ENCODE assay signal across 26 cellular contexts in genomic region chr7:28190077-28190476, GRCh38. TPM values are rescaled to one million over a fixed set of nuclear protein-coding genes. Genes with fewer than 3 reads are reported as not detected.
DNase-seq lines count a peak whose midpoint lies in the region; ATAC-seq and TF ChIP-seq lines count a peak whose summit lies in the region.
"Had no signal": no experiment of that assay in that cellular context is flagged by ENCODE, and none has a peak within 500 bp of the region (broad histone marks: within the 10 kb centered on the region; RNA-seq: fewer than 3 reads in every experiment).

No MANE protein-coding gene starts in this region.

- DNase-seq in activated B cell treated with CpG ODN at 0.5 μM for 24 hours: no peak
- DNase-seq in hepatocyte (ENCODE audit: low spot score): no peak
- no peak for DNase-seq in neuronal stem cell (ENCODE audit: low spot score)
- no peak for DNase-seq in activated CD4-positive, alpha-beta T cell treated with anti-CD3 and anti-CD28 coated beads for 48 hours
- no peak for DNase-seq in kidney glomerular epithelial cell (lab: John Stamatoyannopoulos, UW)
- DNase-seq in posterior cingulate gyrus: no peak
- DNase-seq: ACHN; activated CD8-positive, alpha-beta T cell treated with anti-CD3 and anti-CD28 coated beads, Interleukin-2, amount 10 ng/mL, durations not matched to agents 7 days and 5 days; activated T-cell treated with anti-CD3 and anti-CD28 coated beads, Interleukin-2, amount 50 U/mL, for 48 hours; colonic mucosa; DMS53; foreskin keratinocyte; GM23248; KBM-7; kidney; NCI-H187; Peyer's patch had no signal

- no peak overlapping the region for H2BK15ac ChIP-seq in neuronal stem cell (ENCODE audit: low read length)

- no peaks in the 10 kb centered on the region for H3K9me3 Mint-ChIP-seq in activated B cell treated with CpG ODN at 0.5 μM for 24 hours
- H3K9me3 Mint-ChIP-seq: activated naive CD4-positive, alpha-beta T cell treated with anti-CD3 and anti-CD28 coated beads, Interleukin-2, amount 50 U/mL, for 72 hours; T-helper 2 cell treated with Interferon-gamma antibody and Interleukin-4, amounts not matched to agents 5 μg/mL and 100 μg/mL, for 36 hours had no signal

- no peak overlapping the region for H4K8ac ChIP-seq in neuronal stem cell (ENCODE audit: low read depth, low read length)

- H3K9ac ChIP-seq in neuronal stem cell (ENCODE audit: low read depth, low read length, poor library complexity): no peak overlapping the region
- H3K9ac ChIP-seq: GM23248 had no signal

- no peak overlapping the region for H3K23ac ChIP-seq in neuronal stem cell (ENCODE audit: low read depth, low read length, poor library complexity)

- no peak overlapping the region for H3K4ac ChIP-seq in neuronal stem cell (ENCODE audit: low read length)

- H2BK5ac ChIP-seq in neuronal stem cell (ENCODE audit: low read length): no peak overlapping the region

- H3K18ac ChIP-seq in neuronal stem cell (ENCODE audit: low read length): no peak overlapping the region

- intact Hi-C loops in activated B cell treated with CpG ODN at 0.5 μM for 24 hours (cut with micrococcal nuclease): no loop called here
- intact Hi-C loops in posterior cingulate gyrus (cut with DNase I): no loop called here

- no peaks in the 10 kb centered on the region for H3K79me1 ChIP-seq in neuronal stem cell (ENCODE audit: low read depth, low read length)

- H3K36me3 Mint-ChIP-seq in activated B cell treated with CpG ODN at 0.5 μM for 24 hours (ENCODE audit: low read depth): no peaks in the 10 kb centered on the region
- H3K36me3 Mint-ChIP-seq: activated naive CD4-positive, alpha-beta T cell treated with anti-CD3 and anti-CD28 coated beads, Interleukin-2, amount 50 U/mL, for 72 hours had no signal

- H2AFZ ChIP-seq in ACC112 (ENCODE audit: low read length, unreplicated experiment) (peak overlapping the region; percentile 70), hepatocyte (peak overlapping the region; percentile 18), neuronal stem cell (ENCODE audit: low read length) (no peak overlapping the region)
- H2AFZ ChIP-seq: GM23248 had no signal

- TF ChIP-seq CTCF in HEK293 (tag by site-specific recombination; IDR thresholded peaks at IDR 0.05) (no peak), activated B cell treated with CpG ODN at 0.5 μM for 24 hours (IDR thresholded peaks at IDR 0.05) (no peak), hepatocyte (IDR thresholded peaks at IDR 0.05; ENCODE audit: poor library complexity) (no peak)

- H4K91ac ChIP-seq in neuronal stem cell (ENCODE audit: low read depth, low read length, poor library complexity): no peak overlapping the region

- H2BK12ac ChIP-seq in neuronal stem cell (ENCODE audit: low read length): no peak overlapping the region

- no peak overlapping the region for H3K27ac Mint-ChIP-seq in activated B cell treated with CpG ODN at 0.5 μM for 24 hours
- H3K27ac Mint-ChIP-seq: activated CD8-positive, alpha-beta T cell treated with anti-CD3 and anti-CD28 coated beads, Interleukin-2, amount 10 ng/mL, durations not matched to agents 7 days and 5 days; activated naive CD4-positive, alpha-beta T cell treated with anti-CD3 and anti-CD28 coated beads, Interleukin-2, amount 50 U/mL, for 72 hours; T-helper 2 cell treated with Interferon-gamma antibody and Interleukin-4, amounts not matched to agents 5 μg/mL and 100 μg/mL, for 36 hours had no signal

- H3K4me1 Mint-ChIP-seq in activated B cell treated with CpG ODN at 0.5 μM for 24 hours: peaks cover 42% of the 10 kb centered on the region

- POLR2A ChIA-PET in HEK293 (lab: Yijun Ruan, JAX) (no interaction called here), activated B cell treated with CpG ODN at 0.5 μM for 24 hours (lab: Charles Lee) (no interaction called here)

- WGBS in hepatocyte (ENCODE audit: low lambda C conversion rate, missing lambda C conversion rate): 31% methylated on average over 2 of the region's 2 CpGs
- WGBS in neuronal stem cell (ENCODE audit: extremely low coverage in 2 of 2, insufficient read length in 2 of 2, insufficient replicate concordance in 1 of 2), 2 donors: no CpG with 5 or more reads among the region's 2 CpGs

- H2AK5ac ChIP-seq in neuronal stem cell (ENCODE audit: low read depth, low read length): no peak overlapping the region

- no peak overlapping the region for H3K14ac ChIP-seq in neuronal stem cell (ENCODE audit: low read length)

- H3K4me3 ChIP-seq in ACC112 (ENCODE audit: low read depth, low read length) (peak overlapping the region; percentile 59; the same call in 1 of the 2 replicates), HEK293 (ENCODE audit: low read depth, low read length) (no peak overlapping the region), hepatocyte (no peak overlapping the region), neuronal stem cell (ENCODE audit: low read length in 2 of 2) (no peak overlapping the region)
- H3K4me3 ChIP-seq: colonic mucosa, GM12878, GM23248, lung, Peyer's patch, SJSA1 had no signal

- no peak overlapping the region for H3K27ac ChIP-seq in ACC112 (ENCODE audit: low read depth, low read length)
- H3K27ac ChIP-seq in HEK293 (ENCODE audit: extremely low read depth, low read depth, low read length): no peak overlapping the region
- H3K27ac ChIP-seq in hepatocyte: no peak overlapping the region
- no peak overlapping the region for H3K27ac ChIP-seq in neuronal stem cell (replicated peaks; ENCODE audit: low read length)
- H3K27ac ChIP-seq: C4-2B, colonic mucosa, foreskin keratinocyte, GM23248, Peyer's patch, SJSA1 had no signal

- no peaks in the 10 kb centered on the region for H3K27me3 ChIP-seq in ACC112 (ENCODE audit: insufficient read depth, low read length)
- peaks cover under 1% of the 10 kb centered on the region for H3K27me3 ChIP-seq in hepatocyte
- peaks cover 0 to 42% (median 0%) of the 10 kb centered on the region in 3 experiments for H3K27me3 ChIP-seq in neuronal stem cell (ENCODE audit: control insufficient read depth in 3 of 3, insufficient read depth in 3 of 3, low read depth in 1 of 3, low read length in 3 of 3)
- H3K27me3 ChIP-seq: colonic mucosa, Peyer's patch, SJSA1 had no signal

- no peaks in the 10 kb centered on the region for H3K9me3 ChIP-seq in HEK293 (ENCODE audit: control insufficient read depth, insufficient read depth, low read depth, low read length)
- H3K9me3 ChIP-seq in hepatocyte (ENCODE audit: low read depth): no peaks in the 10 kb centered on the region
- no peaks in the 10 kb centered on the region for H3K9me3 ChIP-seq in neuronal stem cell (replicated peaks in 1 of 2; ENCODE audit: control insufficient read depth in 2 of 2, insufficient read depth in 1 of 2, low read depth in 1 of 2, low read length in 2 of 2)
- H3K9me3 ChIP-seq: colonic mucosa, Peyer's patch, SJSA1 had no signal

- peak overlapping the region; percentile 12 for H3K4me2 ChIP-seq in hepatocyte
- no peak overlapping the region for H3K4me2 ChIP-seq in neuronal stem cell (ENCODE audit: insufficient read depth, low read length, poor library complexity, severe bottlenecking)

- no peaks in the 10 kb centered on the region for H3K27me3 Mint-ChIP-seq in activated B cell treated with CpG ODN at 0.5 μM for 24 hours

- no peak overlapping the region for H3K4me3 Mint-ChIP-seq in activated B cell treated with CpG ODN at 0.5 μM for 24 hours
- H3K4me3 Mint-ChIP-seq: activated CD8-positive, alpha-beta T cell treated with anti-CD3 and anti-CD28 coated beads, Interleukin-2, amount 10 ng/mL, durations not matched to agents 7 days and 5 days; T-helper 2 cell treated with Interferon-gamma antibody and Interleukin-4, amounts not matched to agents 5 μg/mL and 100 μg/mL, for 36 hours had no signal

- peak; percentile 34 for ATAC-seq in activated B cell treated with CpG ODN at 0.5 μM for 24 hours (ENCODE audit: low read depth)
- ATAC-seq: activated CD8-positive, alpha-beta T cell treated with anti-CD3 and anti-CD28 coated beads, Interleukin-2, amount 10 ng/mL, durations not matched to agents 7 days and 5 days; activated naive CD4-positive, alpha-beta T cell treated with anti-CD3 and anti-CD28 coated beads, Interleukin-2, amount 50 U/mL, for 72 hours; foreskin keratinocyte; GM12878; right cardiac atrium had no signal

- CTCF ChIA-PET in HEK293 (lab: Yijun Ruan, JAX): interaction anchor here (1.0 kb wide), 1 partner anchor 96 kb away, joined by 4 read pairs; no protein-coding TSS in a partner anchor
- CTCF ChIA-PET in activated B cell treated with CpG ODN at 0.5 μM for 24 hours (lab: Charles Lee): no interaction called here

- no peak overlapping the region for H2BK120ac ChIP-seq in neuronal stem cell (ENCODE audit: low read depth, low read length)

- H3K4me1 ChIP-seq in ACC112 (ENCODE audit: control insufficient read depth, insufficient read depth, low read length, unreplicated experiment) (peaks cover 10% of the 10 kb centered on the region), HEK293 (ENCODE audit: control insufficient read depth, insufficient read depth, low read length) (peaks cover 8% of the 10 kb centered on the region; the same call in 1 of the 2 replicates), hepatocyte (ENCODE audit: insufficient read depth) (no peaks in the 10 kb centered on the region), neuronal stem cell (ENCODE audit: control insufficient read depth in 2 of 2, insufficient read depth in 1 of 2, low read depth in 1 of 2, low read length in 2 of 2) (peaks cover 3 to 4% of the 10 kb centered on the region in 2 donors)
- H3K4me1 ChIP-seq: colonic mucosa, foreskin keratinocyte, Peyer's patch had no signal

- H4K20me1 ChIP-seq in hepatocyte (ENCODE audit: insufficient read depth, poor library complexity, severe bottlenecking): no peaks in the 10 kb centered on the region

- H3K9me2 ChIP-seq in hepatocyte (replicated peaks; ENCODE audit: insufficient read depth): no peaks in the 10 kb centered on the region

- no peaks in the 10 kb centered on the region for H3K79me2 ChIP-seq in ACC112 (ENCODE audit: control insufficient read depth, insufficient read depth, low read length, unreplicated experiment)
- H3K79me2 ChIP-seq in hepatocyte: no peaks in the 10 kb centered on the region

- no peaks in the 10 kb centered on the region for H3K36me3 ChIP-seq in ACC112 (ENCODE audit: insufficient read depth, low read length)
- no peaks in the 10 kb centered on the region for H3K36me3 ChIP-seq in HEK293 (ENCODE audit: control insufficient read depth in 2 of 2, insufficient read depth in 1 of 2, low read length in 2 of 2)
- H3K36me3 ChIP-seq in hepatocyte (replicated peaks; ENCODE audit: insufficient read depth, low read depth): no peaks in the 10 kb centered on the region
- no peaks in the 10 kb centered on the region for H3K36me3 ChIP-seq in neuronal stem cell (replicated peaks in 1 of 2; ENCODE audit: control insufficient read depth in 2 of 2, insufficient read depth in 2 of 2, low read length in 2 of 2)
- H3K36me3 ChIP-seq: colonic mucosa, Peyer's patch, SJSA1 had no signal

TF ChIP-seq in HEK293, 187 proteins besides CTCF, POLR2A, EP300 and RAD21:
- peak; percentile 85 for TF ChIP-seq SCRT2 (tag by site-specific recombination; IDR thresholded peaks at IDR 0.05)
- no peak for TF ChIP-seq ZNF433 (tag by site-specific recombination; IDR thresholded peaks at IDR 0.05; ENCODE audit: low read depth)
- TF ChIP-seq SCRT1 (tag by site-specific recombination; IDR thresholded peaks at IDR 0.05; ENCODE audit: borderline replicate concordance): peak; percentile 69; the same call in 1 of the 2 replicates

RNA-seq across cellular contexts. Expression of gene JAZF1, which starts 9.5 kb away (rescaled TPM):
- 49.5 and 54.8 TPM in 2 replicates for total RNA-seq in activated B cell treated with CpG ODN at 0.5 μM for 24 hours
- total RNA-seq in hepatocyte: 8.7 and 12.1 TPM in 2 replicates
- 8.9 and 9.5 TPM in 2 replicates for polyA plus RNA-seq in hepatocyte
- polyA plus RNA-seq in neuronal stem cell (2013, experiment 1 of 2): 2.6 TPM
- 2.6 TPM for polyA plus RNA-seq in neuronal stem cell (2013, experiment 2 of 2)
